Comparison of ENCODE assay signal across 1 cellular context in genomic region chr2:231457101-231457500, GRCh38.
TF ChIP-seq lines count a peak whose summit lies in the region.

No MANE protein-coding gene starts in this region.

TF ChIP-seq in GM23338, 12 proteins besides CTCF, POLR2A, EP300 and RAD21 (continued from another document):
- TF ChIP-seq ZNF462 (CRISPR knock-in tag; IDR thresholded peaks at IDR 0.05) (no peak), CREB1 (CRISPR knock-in tag; IDR thresholded peaks at IDR 0.05; ENCODE audit: low read depth) (no peak), ZNF331 (CRISPR knock-in tag; IDR thresholded peaks at IDR 0.05; ENCODE audit: low read depth) (no peak), POLR2AphosphoS5 (IDR thresholded peaks at IDR 0.05; ENCODE audit: low read depth) (no peak), ZNF114 (CRISPR knock-in tag; IDR thresholded peaks at IDR 0.05) (no peak)
